ENCODE assay signal across 8 cellular contexts in the genomic region with DNA sequence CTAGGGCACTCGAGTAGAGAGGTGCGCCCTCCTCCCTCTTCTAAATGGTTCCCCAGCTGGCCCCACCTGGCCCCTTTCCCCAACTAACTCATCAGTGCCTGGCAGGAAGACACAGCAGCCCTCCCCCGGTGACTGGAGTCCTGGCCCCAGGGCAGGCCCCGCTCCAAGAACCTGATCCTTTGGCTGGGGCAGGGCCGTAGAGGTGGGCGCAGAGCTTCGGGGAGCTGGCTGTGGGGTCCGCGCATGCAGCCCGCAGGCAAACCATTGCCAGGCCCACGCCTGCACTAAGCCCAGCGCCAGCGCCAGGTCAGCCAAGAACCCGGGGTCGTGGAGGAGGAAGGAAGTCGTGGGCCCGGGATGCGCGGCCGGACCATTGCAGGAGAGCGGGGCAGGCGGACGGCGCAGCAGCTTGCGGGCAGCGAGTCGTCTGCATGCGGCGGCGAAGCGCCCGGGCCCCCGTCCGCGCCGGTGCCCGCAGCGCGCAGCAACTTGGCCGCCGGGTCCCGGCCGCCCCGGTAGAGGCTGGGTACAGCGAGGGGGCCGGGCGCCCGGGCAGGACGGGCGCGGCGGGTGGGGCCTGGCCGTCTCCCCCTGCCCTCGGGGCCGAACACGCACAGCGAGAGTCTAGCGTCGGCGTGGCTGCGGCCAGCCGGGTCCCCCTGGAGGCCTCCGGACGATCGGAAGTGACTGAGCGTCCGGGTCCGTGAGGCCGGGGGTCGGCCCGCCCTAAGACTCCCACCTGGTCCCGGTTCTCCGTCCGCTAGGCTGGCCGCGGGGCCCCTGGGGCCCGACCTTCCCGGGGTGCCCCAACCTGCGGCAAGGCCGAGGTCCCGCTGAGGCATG. TPM values are rescaled to one million over a fixed set of nuclear protein-coding genes. Genes with fewer than 3 reads are reported as not detected.
DNase-seq lines count a peak whose midpoint lies in the region; ATAC-seq and TF ChIP-seq lines count a peak whose summit lies in the region.

No MANE protein-coding gene starts in this region.

- no peaks in the 10 kb centered on the region for H3K27me3 ChIP-seq in A673 (replicated peaks; ENCODE audit: insufficient read depth, low read depth, low read length, poor library complexity)
- H3K27me3 ChIP-seq in HUES64 (ENCODE audit: insufficient read depth, low read length) = peaks cover 17% of the 10 kb centered on the region
- no peaks in the 10 kb centered on the region for H3K27me3 ChIP-seq in muscle layer of duodenum (ENCODE audit: low read depth, low read length)

- POLR2A ChIA-PET in A673 (lab: Charles Lee; ENCODE audit: low non-redundant PET) = no interaction called here

- H3K4me1 ChIP-seq in A673 (ENCODE audit: insufficient read depth, low read length, poor library complexity, severe bottlenecking) = no peaks in the 10 kb centered on the region
- H3K4me1 ChIP-seq in HUES64 (ENCODE audit: insufficient read depth, low read length) = peaks cover 7% of the 10 kb centered on the region
- peaks cover 3 to 38% of the 10 kb centered on the region in 2 donors for H3K4me1 ChIP-seq in muscle layer of duodenum (ENCODE audit: control insufficient read depth in 1 of 2, insufficient read depth in 2 of 2, low read length in 2 of 2)

- intact Hi-C loops in A673 (cut with micrococcal nuclease; ENCODE audit: unreplicated experiment) = no loop called here

- no peaks in the 10 kb centered on the region for H3K9me3 ChIP-seq in A673 (ENCODE audit: low read depth, low read length, poor library complexity, severe bottlenecking)
- H3K9me3 ChIP-seq in HUES64 (ENCODE audit: insufficient read depth, low read depth, low read length) = no peaks in the 10 kb centered on the region
- H3K9me3 ChIP-seq in muscle layer of duodenum (ENCODE audit: control insufficient read depth in 1 of 2, low read length in 2 of 2) = no peaks in the 10 kb centered on the region

- H3K4me3 ChIP-seq in A673 (ENCODE audit: low read depth, low read length, poor library complexity, severe bottlenecking) = peak overlapping the region; percentile 45
- peak overlapping the region; percentile 79 for H3K4me3 ChIP-seq in HUES64 (ENCODE audit: low read length)
- H3K4me3 ChIP-seq in muscle layer of duodenum (ENCODE audit: low read depth in 1 of 2, low read length in 2 of 2) = peak overlapping the region; percentile 52 to 68

- BruUV-seq in A673 (replicated peaks; lab: Mats Ljungman, UMichigan) = no TSS peak

- peak overlapping the region; percentile 74 for H3K27ac ChIP-seq in A673 (ENCODE audit: low read depth, low read length, poor library complexity, severe bottlenecking)
- no peak overlapping the region for H3K27ac ChIP-seq in HUES64 (ENCODE audit: low read depth, low read length)
- H3K27ac ChIP-seq in cingulate gyrus (ENCODE audit: low read depth, low read length) = peak overlapping the region; percentile 54
- no peak overlapping the region for H3K27ac ChIP-seq in muscle layer of duodenum (ENCODE audit: low read length)

- ATAC-seq in HG02610 (IDR thresholded peaks at IDR 0.05; ENCODE audit: unreplicated experiment) = no peak
- ATAC-seq in GM18520 (IDR thresholded peaks at IDR 0.05; ENCODE audit: unreplicated experiment) = no peak

- 13% methylated on average over 81 of the region's 81 CpGs for WGBS in HUES64

- DNase-seq in A673 (ENCODE audit: low spot score) (no peak), DMS79 treated with DMSO at 0.1 percent for 48 hours (lab: John Stamatoyannopoulos, UW) (no peak), NCI-H226 (no peak)

- no peak for TF ChIP-seq CTCF in A673 (conservative IDR thresholded peaks at IDR 0.05; ENCODE audit: low read depth, low read length)

- CTCF ChIA-PET in A673 (lab: Charles Lee) = no interaction called here

- H3K9ac ChIP-seq in HUES64 (ENCODE audit: low read depth, low read length) = peak overlapping the region; percentile 62

- H3K36me3 ChIP-seq in A673 (ENCODE audit: insufficient read depth, low read length, poor library complexity, severe bottlenecking) = no peaks in the 10 kb centered on the region
- H3K36me3 ChIP-seq in HUES64 (ENCODE audit: insufficient read depth, low read length) = no peaks in the 10 kb centered on the region
- H3K36me3 ChIP-seq in muscle layer of duodenum (ENCODE audit: control insufficient read depth in 1 of 2, insufficient read depth in 2 of 2, low read length in 2 of 2) = no peaks in the 10 kb centered on the region

RNA-seq across cellular contexts. Expression of a gene that starts 1.0 kb away (rescaled TPM):
- 63.9 and 68.2 TPM in 2 replicates for total RNA-seq in A673 (2021)
- polyA plus RNA-seq in HUES64 (2013, experiment 1 of 2) = 32.5 TPM
- polyA plus RNA-seq in HUES64 (2013, experiment 2 of 2) = 33.3 TPM

RNA-seq across cellular contexts. Expression of a gene that starts 14.2 kb away (rescaled TPM):
- 7.6 and 9.1 TPM in 2 replicates for total RNA-seq in A673 (2021)
- polyA plus RNA-seq in HUES64 (2013, experiment 1 of 2) = 3.0 TPM
- polyA plus RNA-seq in HUES64 (2013, experiment 2 of 2) = 2.9 TPM

RNA-seq across cellular contexts. Expression of a gene that starts 16.0 kb away (rescaled TPM):
- 39.2 and 41.3 TPM in 2 replicates for total RNA-seq in A673 (2021)
- polyA plus RNA-seq in HUES64 (2013, experiment 1 of 2) = 10.9 TPM
- 10.3 TPM for polyA plus RNA-seq in HUES64 (2013, experiment 2 of 2)

Comparison
In these comparisons a context has a peak if more than half of its experiments do, and no peak if none do; other contexts are left out.
1. H3K27ac ChIP-seq: peak in A673 (single experiment) and cingulate gyrus (single experiment); none in HUES64 (single experiment) and muscle layer of duodenum (single experiment).
2. Peak in every context shown above with its lines, with median percentiles within 50 percentile points of each other: H3K4me3 ChIP-seq.